Comparison of ENCODE assay signal across 1 cellular context in the genomic region with DNA sequence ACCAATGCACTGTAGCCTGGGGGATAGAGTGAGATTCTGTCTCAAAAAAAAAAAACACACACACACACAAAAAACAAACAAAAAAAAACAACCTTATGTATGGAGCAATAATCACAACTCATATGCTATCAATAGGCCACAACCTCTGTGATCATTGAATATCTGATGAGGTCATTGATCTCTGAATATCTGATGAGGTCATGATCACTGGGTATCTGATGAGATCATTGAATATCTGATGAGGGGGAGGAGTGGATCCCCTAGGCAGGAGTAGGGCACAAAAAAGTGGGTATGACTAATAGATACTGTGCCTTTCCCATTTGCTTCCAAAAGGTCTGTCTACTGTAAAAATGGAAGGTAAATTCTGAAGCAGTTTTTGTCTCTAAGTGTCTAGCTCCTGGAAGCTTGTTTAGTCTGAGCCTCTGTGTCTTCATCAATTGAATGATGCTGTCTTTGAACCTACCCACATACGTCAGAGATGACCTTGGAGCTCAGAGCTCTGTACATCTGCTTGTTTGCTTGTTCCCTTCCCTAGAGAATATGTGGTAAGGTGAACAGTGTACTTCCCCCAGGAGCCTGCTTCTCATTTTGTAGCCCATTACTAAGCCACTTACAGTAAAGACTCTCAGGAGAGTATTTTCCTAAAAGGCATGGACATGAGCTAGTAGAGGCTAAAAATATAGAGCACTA.
TF ChIP-seq lines count a peak whose summit lies in the region.

No MANE protein-coding gene starts in this region.

TF ChIP-seq in HepG2, 621 proteins besides CTCF, POLR2A, EP300 and RAD21 (continued from another document and continues in another):
- TF ChIP-seq, protein P1, sequence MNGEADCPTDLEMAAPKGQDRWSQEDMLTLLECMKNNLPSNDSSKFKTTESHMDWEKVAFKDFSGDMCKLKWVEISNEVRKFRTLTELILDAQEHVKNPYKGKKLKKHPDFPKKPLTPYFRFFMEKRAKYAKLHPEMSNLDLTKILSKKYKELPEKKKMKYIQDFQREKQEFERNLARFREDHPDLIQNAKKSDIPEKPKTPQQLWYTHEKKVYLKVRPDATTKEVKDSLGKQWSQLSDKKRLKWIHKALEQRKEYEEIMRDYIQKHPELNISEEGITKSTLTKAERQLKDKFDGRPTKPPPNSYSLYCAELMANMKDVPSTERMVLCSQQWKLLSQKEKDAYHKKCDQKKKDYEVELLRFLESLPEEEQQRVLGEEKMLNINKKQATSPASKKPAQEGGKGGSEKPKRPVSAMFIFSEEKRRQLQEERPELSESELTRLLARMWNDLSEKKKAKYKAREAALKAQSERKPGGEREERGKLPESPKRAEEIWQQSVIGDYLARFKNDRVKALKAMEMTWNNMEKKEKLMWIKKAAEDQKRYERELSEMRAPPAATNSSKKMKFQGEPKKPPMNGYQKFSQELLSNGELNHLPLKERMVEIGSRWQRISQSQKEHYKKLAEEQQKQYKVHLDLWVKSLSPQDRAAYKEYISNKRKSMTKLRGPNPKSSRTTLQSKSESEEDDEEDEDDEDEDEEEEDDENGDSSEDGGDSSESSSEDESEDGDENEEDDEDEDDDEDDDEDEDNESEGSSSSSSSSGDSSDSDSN (CRISPR knock-in tag; IDR thresholded peaks at IDR 0.05): no peak
- TF ChIP-seq ZKSCAN1 (IDR thresholded peaks at IDR 0.05; ENCODE audit: low read length) (no peak), PRDM10 (CRISPR knock-in tag; IDR thresholded peaks at IDR 0.05; ENCODE audit: low read depth) (peak; percentile 19; the same call in 1 of the 2 replicates), MIER2 (CRISPR knock-in tag; IDR thresholded peaks at IDR 0.05) (peak; percentile 33; the same call in 1 of the 2 replicates), EHMT2 (IDR thresholded peaks at IDR 0.05; ENCODE audit: borderline replicate concordance, low read depth, low read length) (no peak), ZFP82 (CRISPR knock-in tag; IDR thresholded peaks at IDR 0.05; ENCODE audit: borderline replicate concordance) (no peak), MAFK (conservative IDR thresholded peaks at IDR 0.05 in 1 of 2, IDR thresholded peaks at IDR 0.05 in 1 of 2; ENCODE audit: low read length in 2 of 2) (no peak), RCOR2 (CRISPR knock-in tag; IDR thresholded peaks at IDR 0.05) (peak; percentile 85), TOE1 (CRISPR knock-in tag; IDR thresholded peaks at IDR 0.05) (no peak), DR1 (CRISPR knock-in tag; IDR thresholded peaks at IDR 0.05) (no peak), NCOR1 (IDR thresholded peaks at IDR 0.05; ENCODE audit: borderline replicate concordance, low read length) (peak; percentile 32; the same call in 1 of the 2 replicates), NPAS2 (CRISPR knock-in tag; IDR thresholded peaks at IDR 0.05; ENCODE audit: borderline replicate concordance) (no peak), GATA4 (IDR thresholded peaks at IDR 0.05; ENCODE audit: borderline replicate concordance, low read depth) (no peak), FOXJ3 (CRISPR knock-in tag; IDR thresholded peaks at IDR 0.05; ENCODE audit: borderline replicate concordance) (peak; percentile 38; the same call in 1 of the 2 replicates), GPN1 (CRISPR knock-in tag; IDR thresholded peaks at IDR 0.05; ENCODE audit: borderline replicate concordance) (no peak), YY1 (IDR thresholded peaks at IDR 0.05; ENCODE audit: insufficient read depth, insufficient replicate concordance, low read depth, low read length) (no peak), CBFB (CRISPR knock-in tag; IDR thresholded peaks at IDR 0.05) (no peak), ZNF557 (CRISPR knock-in tag; IDR thresholded peaks at IDR 0.05) (0 out of 2 replicates have a peak, but pooled peaks have one; percentile 40), KLF15 (CRISPR knock-in tag; IDR thresholded peaks at IDR 0.05; ENCODE audit: borderline replicate concordance) (no peak), LCORL (IDR thresholded peaks at IDR 0.05) (no peak), LCORL (CRISPR knock-in tag; IDR thresholded peaks at IDR 0.05) (no peak), ZMAT5 (CRISPR knock-in tag; IDR thresholded peaks at IDR 0.05; ENCODE audit: borderline replicate concordance, low read depth) (no peak), PTBP1 (IDR thresholded peaks at IDR 0.05; ENCODE audit: low read depth, low read length, poor library complexity, severe bottlenecking) (no peak), ZNF484 (CRISPR knock-in tag; IDR thresholded peaks at IDR 0.05; ENCODE audit: borderline replicate concordance, low read depth) (no peak), NFATC3 (CRISPR knock-in tag; IDR thresholded peaks at IDR 0.05) (no peak), KLF11 (CRISPR knock-in tag; IDR thresholded peaks at IDR 0.05) (0 out of 2 replicates have a peak, but pooled peaks have one; percentile 25), ZFY (CRISPR knock-in tag; IDR thresholded peaks at IDR 0.05) (no peak), MIER3 (CRISPR knock-in tag; IDR thresholded peaks at IDR 0.05; ENCODE audit: borderline replicate concordance) (0 out of 2 replicates have a peak, but pooled peaks have one; percentile 22), CBX1 (IDR thresholded peaks at IDR 0.05; ENCODE audit: low read depth) (no peak), ZNF772 (CRISPR knock-in tag; IDR thresholded peaks at IDR 0.05) (no peak), SALL1 (CRISPR knock-in tag; IDR thresholded peaks at IDR 0.05) (peak; percentile 56; the same call in 1 of the 2 replicates), ZNF703 (CRISPR knock-in tag; IDR thresholded peaks at IDR 0.05; ENCODE audit: borderline replicate concordance) (no peak), KDM5B (CRISPR knock-in tag; IDR thresholded peaks at IDR 0.05; ENCODE audit: borderline replicate concordance) (no peak), SIN3B (IDR thresholded peaks at IDR 0.05; ENCODE audit: low read length) (no peak), FOSL2 (CRISPR knock-in tag; IDR thresholded peaks at IDR 0.05) (peak; percentile 33; the same call in 1 of the 2 replicates), ZNF30 (CRISPR knock-in tag; IDR thresholded peaks at IDR 0.05) (no peak), ZNF7 (CRISPR knock-in tag; IDR thresholded peaks at IDR 0.05) (no peak), ZNF513 (CRISPR knock-in tag; conservative IDR thresholded peaks at IDR 0.05) (no peak), ZNF253 (CRISPR knock-in tag; IDR thresholded peaks at IDR 0.05; ENCODE audit: borderline replicate concordance) (no peak), MEIS2 (CRISPR knock-in tag; IDR thresholded peaks at IDR 0.05) (no peak)
- TF ChIP-seq, protein P2, sequence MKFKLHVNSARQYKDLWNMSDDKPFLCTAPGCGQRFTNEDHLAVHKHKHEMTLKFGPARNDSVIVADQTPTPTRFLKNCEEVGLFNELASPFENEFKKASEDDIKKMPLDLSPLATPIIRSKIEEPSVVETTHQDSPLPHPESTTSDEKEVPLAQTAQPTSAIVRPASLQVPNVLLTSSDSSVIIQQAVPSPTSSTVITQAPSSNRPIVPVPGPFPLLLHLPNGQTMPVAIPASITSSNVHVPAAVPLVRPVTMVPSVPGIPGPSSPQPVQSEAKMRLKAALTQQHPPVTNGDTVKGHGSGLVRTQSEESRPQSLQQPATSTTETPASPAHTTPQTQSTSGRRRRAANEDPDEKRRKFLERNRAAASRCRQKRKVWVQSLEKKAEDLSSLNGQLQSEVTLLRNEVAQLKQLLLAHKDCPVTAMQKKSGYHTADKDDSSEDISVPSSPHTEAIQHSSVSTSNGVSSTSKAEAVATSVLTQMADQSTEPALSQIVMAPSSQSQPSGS (CRISPR knock-in tag; IDR thresholded peaks at IDR 0.05): peak; percentile 37; the same call in 1 of the 2 replicates
- TF ChIP-seq, protein P3, sequence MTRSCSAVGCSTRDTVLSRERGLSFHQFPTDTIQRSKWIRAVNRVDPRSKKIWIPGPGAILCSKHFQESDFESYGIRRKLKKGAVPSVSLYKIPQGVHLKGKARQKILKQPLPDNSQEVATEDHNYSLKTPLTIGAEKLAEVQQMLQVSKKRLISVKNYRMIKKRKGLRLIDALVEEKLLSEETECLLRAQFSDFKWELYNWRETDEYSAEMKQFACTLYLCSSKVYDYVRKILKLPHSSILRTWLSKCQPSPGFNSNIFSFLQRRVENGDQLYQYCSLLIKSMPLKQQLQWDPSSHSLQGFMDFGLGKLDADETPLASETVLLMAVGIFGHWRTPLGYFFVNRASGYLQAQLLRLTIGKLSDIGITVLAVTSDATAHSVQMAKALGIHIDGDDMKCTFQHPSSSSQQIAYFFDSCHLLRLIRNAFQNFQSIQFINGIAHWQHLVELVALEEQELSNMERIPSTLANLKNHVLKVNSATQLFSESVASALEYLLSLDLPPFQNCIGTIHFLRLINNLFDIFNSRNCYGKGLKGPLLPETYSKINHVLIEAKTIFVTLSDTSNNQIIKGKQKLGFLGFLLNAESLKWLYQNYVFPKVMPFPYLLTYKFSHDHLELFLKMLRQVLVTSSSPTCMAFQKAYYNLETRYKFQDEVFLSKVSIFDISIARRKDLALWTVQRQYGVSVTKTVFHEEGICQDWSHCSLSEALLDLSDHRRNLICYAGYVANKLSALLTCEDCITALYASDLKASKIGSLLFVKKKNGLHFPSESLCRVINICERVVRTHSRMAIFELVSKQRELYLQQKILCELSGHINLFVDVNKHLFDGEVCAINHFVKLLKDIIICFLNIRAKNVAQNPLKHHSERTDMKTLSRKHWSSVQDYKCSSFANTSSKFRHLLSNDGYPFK (CRISPR knock-in tag; IDR thresholded peaks at IDR 0.05; ENCODE audit: borderline replicate concordance): no peak
- TF ChIP-seq, protein P4, sequence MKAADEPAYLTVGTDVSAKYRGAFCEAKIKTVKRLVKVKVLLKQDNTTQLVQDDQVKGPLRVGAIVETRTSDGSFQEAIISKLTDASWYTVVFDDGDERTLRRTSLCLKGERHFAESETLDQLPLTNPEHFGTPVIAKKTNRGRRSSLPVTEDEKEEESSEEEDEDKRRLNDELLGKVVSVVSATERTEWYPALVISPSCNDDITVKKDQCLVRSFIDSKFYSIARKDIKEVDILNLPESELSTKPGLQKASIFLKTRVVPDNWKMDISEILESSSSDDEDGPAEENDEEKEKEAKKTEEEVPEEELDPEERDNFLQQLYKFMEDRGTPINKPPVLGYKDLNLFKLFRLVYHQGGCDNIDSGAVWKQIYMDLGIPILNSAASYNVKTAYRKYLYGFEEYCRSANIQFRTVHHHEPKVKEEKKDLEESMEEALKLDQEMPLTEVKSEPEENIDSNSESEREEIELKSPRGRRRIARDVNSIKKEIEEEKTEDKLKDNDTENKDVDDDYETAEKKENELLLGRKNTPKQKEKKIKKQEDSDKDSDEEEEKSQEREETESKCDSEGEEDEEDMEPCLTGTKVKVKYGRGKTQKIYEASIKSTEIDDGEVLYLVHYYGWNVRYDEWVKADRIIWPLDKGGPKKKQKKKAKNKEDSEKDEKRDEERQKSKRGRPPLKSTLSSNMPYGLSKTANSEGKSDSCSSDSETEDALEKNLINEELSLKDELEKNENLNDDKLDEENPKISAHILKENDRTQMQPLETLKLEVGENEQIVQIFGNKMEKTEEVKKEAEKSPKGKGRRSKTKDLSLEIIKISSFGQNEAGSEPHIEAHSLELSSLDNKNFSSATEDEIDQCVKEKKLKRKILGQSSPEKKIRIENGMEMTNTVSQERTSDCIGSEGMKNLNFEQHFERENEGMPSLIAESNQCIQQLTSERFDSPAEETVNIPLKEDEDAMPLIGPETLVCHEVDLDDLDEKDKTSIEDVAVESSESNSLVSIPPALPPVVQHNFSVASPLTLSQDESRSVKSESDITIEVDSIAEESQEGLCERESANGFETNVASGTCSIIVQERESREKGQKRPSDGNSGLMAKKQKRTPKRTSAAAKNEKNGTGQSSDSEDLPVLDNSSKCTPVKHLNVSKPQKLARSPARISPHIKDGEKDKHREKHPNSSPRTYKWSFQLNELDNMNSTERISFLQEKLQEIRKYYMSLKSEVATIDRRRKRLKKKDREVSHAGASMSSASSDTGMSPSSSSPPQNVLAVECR (CRISPR knock-in tag; IDR thresholded peaks at IDR 0.05; ENCODE audit: borderline replicate concordance): no peak; the same call in 1 of the 2 replicates
